1 cellular context compared by ENCODE assay signal in the genomic region with DNA sequence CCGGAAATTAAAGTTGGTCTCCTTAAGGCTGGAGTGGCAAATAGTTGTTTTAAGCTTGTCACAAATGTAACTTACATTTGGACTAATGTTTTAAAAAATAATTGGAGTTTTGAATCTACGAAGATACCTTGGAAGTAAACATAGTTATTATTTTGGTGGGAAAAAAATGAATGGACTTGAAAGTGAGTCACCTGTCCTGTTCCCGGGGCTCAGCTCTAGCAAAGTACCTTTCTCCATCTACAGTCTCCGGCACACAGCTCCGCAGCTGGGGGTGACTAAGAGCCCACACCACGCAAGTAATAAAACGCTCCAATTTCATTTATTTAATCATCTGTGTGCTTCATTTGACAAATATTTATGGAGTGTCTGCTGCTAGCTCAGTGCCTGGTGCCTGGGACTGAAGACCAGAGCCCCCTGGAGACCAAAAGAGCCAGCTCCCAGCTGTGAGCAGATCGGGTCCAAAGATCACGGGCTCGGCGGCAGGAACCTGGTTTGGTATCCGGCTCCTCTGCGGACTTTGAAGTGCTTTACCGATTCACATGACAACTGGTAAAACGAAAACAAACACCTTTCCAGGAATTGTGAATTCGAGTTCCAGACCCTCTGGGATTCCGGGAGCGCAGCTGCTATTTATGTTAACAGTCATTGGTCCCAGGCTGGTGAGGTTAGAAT.
TF ChIP-seq lines count a peak whose summit lies in the region.

No MANE protein-coding gene starts in this region.

TF ChIP-seq in HepG2, 621 proteins besides CTCF, POLR2A, EP300 and RAD21 (continued from another document and continues in another):
- TF ChIP-seq, protein P1, sequence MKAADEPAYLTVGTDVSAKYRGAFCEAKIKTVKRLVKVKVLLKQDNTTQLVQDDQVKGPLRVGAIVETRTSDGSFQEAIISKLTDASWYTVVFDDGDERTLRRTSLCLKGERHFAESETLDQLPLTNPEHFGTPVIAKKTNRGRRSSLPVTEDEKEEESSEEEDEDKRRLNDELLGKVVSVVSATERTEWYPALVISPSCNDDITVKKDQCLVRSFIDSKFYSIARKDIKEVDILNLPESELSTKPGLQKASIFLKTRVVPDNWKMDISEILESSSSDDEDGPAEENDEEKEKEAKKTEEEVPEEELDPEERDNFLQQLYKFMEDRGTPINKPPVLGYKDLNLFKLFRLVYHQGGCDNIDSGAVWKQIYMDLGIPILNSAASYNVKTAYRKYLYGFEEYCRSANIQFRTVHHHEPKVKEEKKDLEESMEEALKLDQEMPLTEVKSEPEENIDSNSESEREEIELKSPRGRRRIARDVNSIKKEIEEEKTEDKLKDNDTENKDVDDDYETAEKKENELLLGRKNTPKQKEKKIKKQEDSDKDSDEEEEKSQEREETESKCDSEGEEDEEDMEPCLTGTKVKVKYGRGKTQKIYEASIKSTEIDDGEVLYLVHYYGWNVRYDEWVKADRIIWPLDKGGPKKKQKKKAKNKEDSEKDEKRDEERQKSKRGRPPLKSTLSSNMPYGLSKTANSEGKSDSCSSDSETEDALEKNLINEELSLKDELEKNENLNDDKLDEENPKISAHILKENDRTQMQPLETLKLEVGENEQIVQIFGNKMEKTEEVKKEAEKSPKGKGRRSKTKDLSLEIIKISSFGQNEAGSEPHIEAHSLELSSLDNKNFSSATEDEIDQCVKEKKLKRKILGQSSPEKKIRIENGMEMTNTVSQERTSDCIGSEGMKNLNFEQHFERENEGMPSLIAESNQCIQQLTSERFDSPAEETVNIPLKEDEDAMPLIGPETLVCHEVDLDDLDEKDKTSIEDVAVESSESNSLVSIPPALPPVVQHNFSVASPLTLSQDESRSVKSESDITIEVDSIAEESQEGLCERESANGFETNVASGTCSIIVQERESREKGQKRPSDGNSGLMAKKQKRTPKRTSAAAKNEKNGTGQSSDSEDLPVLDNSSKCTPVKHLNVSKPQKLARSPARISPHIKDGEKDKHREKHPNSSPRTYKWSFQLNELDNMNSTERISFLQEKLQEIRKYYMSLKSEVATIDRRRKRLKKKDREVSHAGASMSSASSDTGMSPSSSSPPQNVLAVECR (CRISPR knock-in tag; IDR thresholded peaks at IDR 0.05; ENCODE audit: borderline replicate concordance), result peak; percentile 67; the same call in 1 of the 2 replicates
- TF ChIP-seq, protein P2, sequence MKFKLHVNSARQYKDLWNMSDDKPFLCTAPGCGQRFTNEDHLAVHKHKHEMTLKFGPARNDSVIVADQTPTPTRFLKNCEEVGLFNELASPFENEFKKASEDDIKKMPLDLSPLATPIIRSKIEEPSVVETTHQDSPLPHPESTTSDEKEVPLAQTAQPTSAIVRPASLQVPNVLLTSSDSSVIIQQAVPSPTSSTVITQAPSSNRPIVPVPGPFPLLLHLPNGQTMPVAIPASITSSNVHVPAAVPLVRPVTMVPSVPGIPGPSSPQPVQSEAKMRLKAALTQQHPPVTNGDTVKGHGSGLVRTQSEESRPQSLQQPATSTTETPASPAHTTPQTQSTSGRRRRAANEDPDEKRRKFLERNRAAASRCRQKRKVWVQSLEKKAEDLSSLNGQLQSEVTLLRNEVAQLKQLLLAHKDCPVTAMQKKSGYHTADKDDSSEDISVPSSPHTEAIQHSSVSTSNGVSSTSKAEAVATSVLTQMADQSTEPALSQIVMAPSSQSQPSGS (CRISPR knock-in tag; IDR thresholded peaks at IDR 0.05), result peak; percentile 44; the same call in 1 of the 2 replicates
- TF ChIP-seq ONECUT2 (CRISPR knock-in tag; IDR thresholded peaks at IDR 0.05) (peak; percentile 43; the same call in 1 of the 2 replicates), RXRA (CRISPR knock-in tag; IDR thresholded peaks at IDR 0.05) (peak; percentile 75; the same call in 1 of the 2 replicates), SOX13 (IDR thresholded peaks at IDR 0.05) (peak; percentile 57), SOX13 (CRISPR knock-in tag; conservative IDR thresholded peaks at IDR 0.05 in 1 of 2, IDR thresholded peaks at IDR 0.05 in 1 of 2) (peak in 1 of 2 experiments; percentile 80; a peak in 2 of 4 replicates), IRF2 (CRISPR knock-in tag; IDR thresholded peaks at IDR 0.05) (peak; percentile 87), DNMT3B (CRISPR knock-in tag; conservative IDR thresholded peaks at IDR 0.05) (0 out of 2 replicates have a peak, but pooled peaks have one; percentile 35), HNF4G (IDR thresholded peaks at IDR 0.05; ENCODE audit: borderline replicate concordance, low read depth, low read length) (peak; percentile 96), HNF4G (CRISPR knock-in tag; IDR thresholded peaks at IDR 0.05; ENCODE audit: borderline replicate concordance, low read depth) (peak; percentile 94), ZNF703 (CRISPR knock-in tag; IDR thresholded peaks at IDR 0.05; ENCODE audit: borderline replicate concordance) (no peak), KMT2B (CRISPR knock-in tag; IDR thresholded peaks at IDR 0.05) (0 out of 2 replicates have a peak, but pooled peaks have one; percentile 31), POGZ (CRISPR knock-in tag; IDR thresholded peaks at IDR 0.05) (0 out of 2 replicates have a peak, but pooled peaks have one; percentile 26), GFI1 (CRISPR knock-in tag; IDR thresholded peaks at IDR 0.05; ENCODE audit: borderline replicate concordance) (peak; percentile 13; the same call in 1 of the 2 replicates), HOXA5 (CRISPR knock-in tag; IDR thresholded peaks at IDR 0.05) (peak; percentile 40; the same call in 1 of the 2 replicates), PTBP1 (IDR thresholded peaks at IDR 0.05; ENCODE audit: low read depth, low read length, poor library complexity, severe bottlenecking) (no peak), SOX6 (IDR thresholded peaks at IDR 0.05) (no peak), SOX6 (CRISPR knock-in tag; IDR thresholded peaks at IDR 0.05) (peak; percentile 82), RFX3 (CRISPR knock-in tag; IDR thresholded peaks at IDR 0.05) (peak; percentile 66), SP5 (CRISPR knock-in tag; IDR thresholded peaks at IDR 0.05; ENCODE audit: borderline replicate concordance, low read depth) (peak; percentile 30; the same call in 1 of the 2 replicates), ZNF343 (CRISPR knock-in tag; IDR thresholded peaks at IDR 0.05) (no peak)
- TF ChIP-seq, protein P3, sequence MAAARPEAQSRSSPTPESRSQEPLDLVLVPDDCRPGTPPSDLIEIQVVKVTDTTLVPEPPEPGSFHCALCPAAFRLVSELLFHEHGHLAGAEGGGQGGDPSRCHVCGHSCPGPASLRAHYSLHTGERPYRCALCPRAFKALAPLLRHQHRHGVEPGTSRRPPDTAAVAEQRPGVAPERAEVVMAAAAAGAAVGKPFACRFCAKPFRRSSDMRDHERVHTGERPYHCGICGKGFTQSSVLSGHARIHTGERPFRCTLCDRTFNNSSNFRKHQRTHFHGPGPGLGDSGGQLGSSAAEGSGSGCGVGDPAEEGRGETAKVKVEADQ (CRISPR knock-in tag; IDR thresholded peaks at IDR 0.05; ENCODE audit: borderline replicate concordance), result no peak
- TF ChIP-seq, protein P4, sequence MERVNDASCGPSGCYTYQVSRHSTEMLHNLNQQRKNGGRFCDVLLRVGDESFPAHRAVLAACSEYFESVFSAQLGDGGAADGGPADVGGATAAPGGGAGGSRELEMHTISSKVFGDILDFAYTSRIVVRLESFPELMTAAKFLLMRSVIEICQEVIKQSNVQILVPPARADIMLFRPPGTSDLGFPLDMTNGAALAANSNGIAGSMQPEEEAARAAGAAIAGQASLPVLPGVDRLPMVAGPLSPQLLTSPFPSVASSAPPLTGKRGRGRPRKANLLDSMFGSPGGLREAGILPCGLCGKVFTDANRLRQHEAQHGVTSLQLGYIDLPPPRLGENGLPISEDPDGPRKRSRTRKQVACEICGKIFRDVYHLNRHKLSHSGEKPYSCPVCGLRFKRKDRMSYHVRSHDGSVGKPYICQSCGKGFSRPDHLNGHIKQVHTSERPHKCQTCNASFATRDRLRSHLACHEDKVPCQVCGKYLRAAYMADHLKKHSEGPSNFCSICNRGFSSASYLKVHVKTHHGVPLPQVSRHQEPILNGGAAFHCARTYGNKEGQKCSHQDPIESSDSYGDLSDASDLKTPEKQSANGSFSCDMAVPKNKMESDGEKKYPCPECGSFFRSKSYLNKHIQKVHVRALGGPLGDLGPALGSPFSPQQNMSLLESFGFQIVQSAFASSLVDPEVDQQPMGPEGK (CRISPR knock-in tag; IDR thresholded peaks at IDR 0.05), result peak; percentile 59
- TF ChIP-seq, protein P5, sequence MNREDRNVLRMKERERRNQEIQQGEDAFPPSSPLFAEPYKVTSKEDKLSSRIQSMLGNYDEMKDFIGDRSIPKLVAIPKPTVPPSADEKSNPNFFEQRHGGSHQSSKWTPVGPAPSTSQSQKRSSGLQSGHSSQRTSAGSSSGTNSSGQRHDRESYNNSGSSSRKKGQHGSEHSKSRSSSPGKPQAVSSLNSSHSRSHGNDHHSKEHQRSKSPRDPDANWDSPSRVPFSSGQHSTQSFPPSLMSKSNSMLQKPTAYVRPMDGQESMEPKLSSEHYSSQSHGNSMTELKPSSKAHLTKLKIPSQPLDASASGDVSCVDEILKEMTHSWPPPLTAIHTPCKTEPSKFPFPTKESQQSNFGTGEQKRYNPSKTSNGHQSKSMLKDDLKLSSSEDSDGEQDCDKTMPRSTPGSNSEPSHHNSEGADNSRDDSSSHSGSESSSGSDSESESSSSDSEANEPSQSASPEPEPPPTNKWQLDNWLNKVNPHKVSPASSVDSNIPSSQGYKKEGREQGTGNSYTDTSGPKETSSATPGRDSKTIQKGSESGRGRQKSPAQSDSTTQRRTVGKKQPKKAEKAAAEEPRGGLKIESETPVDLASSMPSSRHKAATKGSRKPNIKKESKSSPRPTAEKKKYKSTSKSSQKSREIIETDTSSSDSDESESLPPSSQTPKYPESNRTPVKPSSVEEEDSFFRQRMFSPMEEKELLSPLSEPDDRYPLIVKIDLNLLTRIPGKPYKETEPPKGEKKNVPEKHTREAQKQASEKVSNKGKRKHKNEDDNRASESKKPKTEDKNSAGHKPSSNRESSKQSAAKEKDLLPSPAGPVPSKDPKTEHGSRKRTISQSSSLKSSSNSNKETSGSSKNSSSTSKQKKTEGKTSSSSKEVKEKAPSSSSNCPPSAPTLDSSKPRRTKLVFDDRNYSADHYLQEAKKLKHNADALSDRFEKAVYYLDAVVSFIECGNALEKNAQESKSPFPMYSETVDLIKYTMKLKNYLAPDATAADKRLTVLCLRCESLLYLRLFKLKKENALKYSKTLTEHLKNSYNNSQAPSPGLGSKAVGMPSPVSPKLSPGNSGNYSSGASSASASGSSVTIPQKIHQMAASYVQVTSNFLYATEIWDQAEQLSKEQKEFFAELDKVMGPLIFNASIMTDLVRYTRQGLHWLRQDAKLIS (CRISPR knock-in tag; IDR thresholded peaks at IDR 0.05), result no peak
- TF ChIP-seq, protein P6, sequence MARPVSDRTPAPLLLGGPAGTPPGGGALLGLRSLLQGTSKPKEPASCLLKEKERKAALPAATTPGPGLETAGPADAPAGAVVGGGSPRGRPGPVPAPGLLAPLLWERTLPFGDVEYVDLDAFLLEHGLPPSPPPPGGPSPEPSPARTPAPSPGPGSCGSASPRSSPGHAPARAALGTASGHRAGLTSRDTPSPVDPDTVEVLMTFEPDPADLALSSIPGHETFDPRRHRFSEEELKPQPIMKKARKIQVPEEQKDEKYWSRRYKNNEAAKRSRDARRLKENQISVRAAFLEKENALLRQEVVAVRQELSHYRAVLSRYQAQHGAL (CRISPR knock-in tag; IDR thresholded peaks at IDR 0.05; ENCODE audit: not compliant biosample characterization), result no peak
- TF ChIP-seq, protein P7, sequence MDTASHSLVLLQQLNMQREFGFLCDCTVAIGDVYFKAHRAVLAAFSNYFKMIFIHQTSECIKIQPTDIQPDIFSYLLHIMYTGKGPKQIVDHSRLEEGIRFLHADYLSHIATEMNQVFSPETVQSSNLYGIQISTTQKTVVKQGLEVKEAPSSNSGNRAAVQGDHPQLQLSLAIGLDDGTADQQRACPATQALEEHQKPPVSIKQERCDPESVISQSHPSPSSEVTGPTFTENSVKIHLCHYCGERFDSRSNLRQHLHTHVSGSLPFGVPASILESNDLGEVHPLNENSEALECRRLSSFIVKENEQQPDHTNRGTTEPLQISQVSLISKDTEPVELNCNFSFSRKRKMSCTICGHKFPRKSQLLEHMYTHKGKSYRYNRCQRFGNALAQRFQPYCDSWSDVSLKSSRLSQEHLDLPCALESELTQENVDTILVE (CRISPR knock-in tag; IDR thresholded peaks at IDR 0.05), result peak; percentile 43; the same call in 1 of the 2 replicates
- TF ChIP-seq, protein P8, sequence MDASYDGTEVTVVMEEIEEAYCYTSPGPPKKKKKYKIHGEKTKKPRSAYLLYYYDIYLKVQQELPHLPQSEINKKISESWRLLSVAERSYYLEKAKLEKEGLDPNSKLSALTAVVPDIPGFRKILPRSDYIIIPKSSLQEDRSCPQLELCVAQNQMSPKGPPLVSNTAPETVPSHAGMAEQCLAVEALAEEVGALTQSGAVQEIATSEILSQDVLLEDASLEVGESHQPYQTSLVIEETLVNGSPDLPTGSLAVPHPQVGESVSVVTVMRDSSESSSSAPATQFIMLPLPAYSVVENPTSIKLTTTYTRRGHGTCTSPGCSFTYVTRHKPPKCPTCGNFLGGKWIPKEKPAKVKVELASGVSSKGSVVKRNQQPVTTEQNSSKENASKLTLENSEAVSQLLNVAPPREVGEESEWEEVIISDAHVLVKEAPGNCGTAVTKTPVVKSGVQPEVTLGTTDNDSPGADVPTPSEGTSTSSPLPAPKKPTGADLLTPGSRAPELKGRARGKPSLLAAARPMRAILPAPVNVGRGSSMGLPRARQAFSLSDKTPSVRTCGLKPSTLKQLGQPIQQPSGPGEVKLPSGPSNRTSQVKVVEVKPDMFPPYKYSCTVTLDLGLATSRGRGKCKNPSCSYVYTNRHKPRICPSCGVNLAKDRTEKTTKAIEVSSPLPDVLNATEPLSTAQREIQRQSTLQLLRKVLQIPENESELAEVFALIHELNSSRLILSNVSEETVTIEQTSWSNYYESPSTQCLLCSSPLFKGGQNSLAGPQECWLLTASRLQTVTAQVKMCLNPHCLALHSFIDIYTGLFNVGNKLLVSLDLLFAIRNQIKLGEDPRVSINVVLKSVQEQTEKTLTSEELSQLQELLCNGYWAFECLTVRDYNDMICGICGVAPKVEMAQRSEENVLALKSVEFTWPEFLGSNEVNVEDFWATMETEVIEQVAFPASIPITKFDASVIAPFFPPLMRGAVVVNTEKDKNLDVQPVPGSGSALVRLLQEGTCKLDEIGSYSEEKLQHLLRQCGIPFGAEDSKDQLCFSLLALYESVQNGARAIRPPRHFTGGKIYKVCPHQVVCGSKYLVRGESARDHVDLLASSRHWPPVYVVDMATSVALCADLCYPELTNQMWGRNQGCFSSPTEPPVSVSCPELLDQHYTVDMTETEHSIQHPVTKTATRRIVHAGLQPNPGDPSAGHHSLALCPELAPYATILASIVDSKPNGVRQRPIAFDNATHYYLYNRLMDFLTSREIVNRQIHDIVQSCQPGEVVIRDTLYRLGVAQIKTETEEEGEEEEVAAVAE (CRISPR knock-in tag; IDR thresholded peaks at IDR 0.05; ENCODE audit: borderline replicate concordance), result peak; percentile 43; the same call in 1 of the 2 replicates
